8 cellular contexts compared by ENCODE assay signal in the genomic region with DNA sequence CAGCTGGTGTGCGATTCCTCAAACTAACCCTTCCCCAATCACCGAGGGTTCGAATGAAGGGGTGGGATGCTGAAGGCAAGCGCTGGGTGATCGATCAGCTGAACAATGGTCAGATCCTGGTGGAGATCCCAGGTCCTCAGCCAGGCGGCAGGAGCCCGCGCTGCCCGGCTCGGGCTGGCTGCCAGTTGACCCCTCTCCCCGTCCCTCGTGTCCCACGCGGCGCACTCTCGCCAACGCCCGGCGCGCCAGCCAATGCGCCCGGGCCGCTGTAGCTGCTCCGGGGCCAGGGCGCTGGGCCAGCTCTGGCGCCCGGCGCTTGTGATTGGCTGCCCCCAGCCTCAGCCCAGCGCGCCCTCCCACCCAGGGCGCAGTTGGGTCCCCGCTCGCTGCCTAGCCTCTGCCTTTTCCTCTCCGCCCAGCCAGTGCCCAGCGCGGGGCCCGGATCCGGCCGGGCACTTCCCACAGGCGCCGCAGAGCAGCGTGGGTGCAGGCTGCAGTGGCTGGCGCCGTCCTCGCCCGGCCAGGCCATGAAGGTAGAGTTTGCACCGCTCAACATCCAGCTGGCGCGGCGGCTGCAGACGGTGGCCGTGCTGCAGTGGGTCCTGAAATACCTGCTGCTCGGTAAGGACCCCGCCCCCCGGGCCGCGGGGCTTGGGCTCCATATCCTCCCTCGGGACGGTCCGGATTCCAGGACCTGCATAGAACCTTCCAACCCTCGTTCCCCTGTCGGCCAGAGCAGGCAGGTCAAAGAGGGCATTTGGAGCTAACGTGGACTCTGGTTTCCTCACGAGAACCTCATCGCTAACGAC. TPM values are rescaled to one million over a fixed set of nuclear protein-coding genes. Genes with fewer than 3 reads are reported as not detected.
DNase-seq lines count a peak whose midpoint lies in the region; TF ChIP-seq lines count a peak whose summit lies in the region.

A gene with protein sequence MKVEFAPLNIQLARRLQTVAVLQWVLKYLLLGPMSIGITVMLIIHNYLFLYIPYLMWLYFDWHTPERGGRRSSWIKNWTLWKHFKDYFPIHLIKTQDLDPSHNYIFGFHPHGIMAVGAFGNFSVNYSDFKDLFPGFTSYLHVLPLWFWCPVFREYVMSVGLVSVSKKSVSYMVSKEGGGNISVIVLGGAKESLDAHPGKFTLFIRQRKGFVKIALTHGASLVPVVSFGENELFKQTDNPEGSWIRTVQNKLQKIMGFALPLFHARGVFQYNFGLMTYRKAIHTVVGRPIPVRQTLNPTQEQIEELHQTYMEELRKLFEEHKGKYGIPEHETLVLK (plus strand): TSS at position 400 of the 809 bp plus-strand sequence. CDS start 128 bp downstream, at position 528.

- no peaks in the 10 kb centered on the region for H3K36me3 ChIP-seq in tibial nerve

- peaks cover 0 to 24% of the 10 kb centered on the region in 2 donors for H3K27me3 ChIP-seq in tibial nerve

- peaks cover 8% of the 10 kb centered on the region for H3K4me1 Mint-ChIP-seq in activated CD4-positive, alpha-beta T cell treated with anti-CD3 and anti-CD28 coated beads, Interleukin-2, amount 10 ng/mL, durations not matched to agents 7 days and 5 days

- no peak within 1 kb of the TSS for H3K27ac Mint-ChIP-seq in activated CD4-positive, alpha-beta T cell treated with anti-CD3 and anti-CD28 coated beads, Interleukin-2, amount 10 ng/mL, durations not matched to agents 7 days and 5 days

- H3K36me3 Mint-ChIP-seq in activated CD4-positive, alpha-beta T cell treated with anti-CD3 and anti-CD28 coated beads, Interleukin-2, amount 10 ng/mL, durations not matched to agents 7 days and 5 days (ENCODE audit: low read depth): no peaks in the 10 kb centered on the region

- H3K27ac ChIP-seq in tibial nerve: no peak within 1 kb of the TSS

- POLR2A ChIA-PET in activated CD4-positive, alpha-beta T cell treated with anti-CD3 and anti-CD28 coated beads, Interleukin-2, amount 10 ng/mL, durations not matched to agents 7 days and 5 days (lab: Charles Lee): no interaction called here

- no peak for DNase-seq in activated CD4-positive, alpha-beta T cell treated with anti-CD3 and anti-CD28 coated beads, Interleukin-2, amount 10 ng/mL, durations not matched to agents 7 days and 5 days
- no peak for DNase-seq in activated CD4-positive, alpha-beta T cell treated with anti-CD3 and anti-CD28 coated beads, Interleukin-2, amount 50 U/mL, for 48 hours
- DNase-seq in NCI-H748 (lab: John Stamatoyannopoulos, UW; ENCODE audit: unreplicated experiment) (peak; percentile 66), epithelial cell of esophagus (ENCODE audit: low read depth) (peak; percentile 29), midbrain (lab: John Stamatoyannopoulos, UW) (peak; percentile 76), tibial nerve (ENCODE audit: low spot score in 2 of 2) (no peak), NCI-H226 (no peak)
- DNase-seq in stimulated activated CD4-positive, alpha-beta T cell treated with anti-CD3 and anti-CD28 coated beads, Interleukin-2, amount 100 ng/mL, for 48 hours: no peak

- 3 to 6% methylated on average over 25 to 48 of the region's 66 CpGs for WGBS in tibial nerve, 2 donors

- CTCF ChIA-PET in activated CD4-positive, alpha-beta T cell treated with anti-CD3 and anti-CD28 coated beads, Interleukin-2, amount 10 ng/mL, durations not matched to agents 7 days and 5 days (lab: Charles Lee): interaction anchor here (0.6 to 1.3 kb wide), 3 partner anchors 16 to 315 kb away, joined by 3 read pairs; no protein-coding TSS in a partner anchor

- no peaks in the 10 kb centered on the region for H3K9me3 Mint-ChIP-seq in activated CD4-positive, alpha-beta T cell treated with anti-CD3 and anti-CD28 coated beads, Interleukin-2, amount 10 ng/mL, durations not matched to agents 7 days and 5 days

- peak within 1 kb of the TSS; percentile 42 for H3K4me3 ChIP-seq in epithelial cell of esophagus (ENCODE audit: low read length)
- H3K4me3 ChIP-seq in tibial nerve: peak within 1 kb of the TSS; percentile 5 to 48 (median 44)

- TF ChIP-seq CTCF in epithelial cell of esophagus (IDR thresholded peaks at IDR 0.05; ENCODE audit: insufficient read depth, low read depth, low read length, missing control alignments): no peak
- TF ChIP-seq CTCF in tibial nerve (IDR thresholded peaks at IDR 0.05): no peak

- peaks cover 0 to 16% (median 3%) of the 10 kb centered on the region in 4 donors for H3K4me1 ChIP-seq in tibial nerve

- H3K9me3 ChIP-seq in tibial nerve: no peaks in the 10 kb centered on the region

- TF ChIP-seq POLR2A in tibial nerve (IDR thresholded peaks at IDR 0.05): no peak

- H3K27me3 Mint-ChIP-seq in activated CD4-positive, alpha-beta T cell treated with anti-CD3 and anti-CD28 coated beads, Interleukin-2, amount 10 ng/mL, durations not matched to agents 7 days and 5 days: peaks cover 64% of the 10 kb centered on the region

- H3K4me3 Mint-ChIP-seq in activated CD4-positive, alpha-beta T cell treated with anti-CD3 and anti-CD28 coated beads, Interleukin-2, amount 10 ng/mL, durations not matched to agents 7 days and 5 days: peak within 1 kb of the TSS; percentile 39

- TF ChIP-seq EP300 in tibial nerve (IDR thresholded peaks at IDR 0.05): no peak

RNA-seq across cellular contexts. Expression of the gene that starts here (rescaled TPM):
- total RNA-seq in activated CD4-positive, alpha-beta T cell treated with anti-CD3 and anti-CD28 coated beads, Interleukin-2, amount 10 ng/mL, durations not matched to agents 7 days and 5 days: not detected
- not detected for total RNA-seq in tibial nerve

Comparison
In these comparisons a context has a peak if more than half of its experiments do, and no peak if none do; other contexts are left out.
1. DNase-seq: peak in NCI-H748 (single experiment), epithelial cell of esophagus (single experiment) and midbrain (single experiment); none in activated CD4-positive, alpha-beta T cell treated with anti-CD3 and anti-CD28 coated beads, Interleukin-2, amount 10 ng/mL, durations not matched to agents 7 days and 5 days (single experiment), activated CD4-positive, alpha-beta T cell treated with anti-CD3 and anti-CD28 coated beads, Interleukin-2, amount 50 U/mL, for 48 hours (0 of 2), tibial nerve (0 of 2), stimulated activated CD4-positive, alpha-beta T cell treated with anti-CD3 and anti-CD28 coated beads, Interleukin-2, amount 100 ng/mL, for 48 hours (0 of 2) and NCI-H226 (single experiment).